ENCODE assay signal across 14 cellular contexts in genomic region chr1:212247179-212247721, GRCh38. TPM values are rescaled to one million over a fixed set of nuclear protein-coding genes. Genes with fewer than 3 reads are reported as not detected.
DNase-seq lines count a peak whose midpoint lies in the region; ATAC-seq and TF ChIP-seq lines count a peak whose summit lies in the region.
"Had no signal": no experiment of that assay in that cellular context is flagged by ENCODE, and none has a peak within 500 bp of the region (broad histone marks: within the 10 kb centered on the region; RNA-seq: fewer than 3 reads in every experiment).

No MANE protein-coding gene starts in this region.

- no peak for TF ChIP-seq CTCF in SK-N-SH (IDR thresholded peaks at IDR 0.05)
- TF ChIP-seq CTCF in upper lobe of left lung (IDR thresholded peaks at IDR 0.05) = no peak

- ATAC-seq in SK-N-SH treated with all-trans-retinoic acid at 6 μM for 48 hours (peak; percentile 56), upper lobe of left lung (ENCODE audit: low FRiP score in 2 of 2) (no peak), left lobe of liver (no peak)

- no peaks in the 10 kb centered on the region for H4K20me1 ChIP-seq in SK-N-SH (ENCODE audit: insufficient read depth)

- WGBS in SK-N-SH (ENCODE audit: low lambda C conversion rate) = 89% methylated on average over 8 of the region's 8 CpGs
- WGBS in upper lobe of left lung, 2 donors = 28 to 49% methylated on average over 8 of the region's 8 CpGs

- H3K9me3 ChIP-seq in SK-N-SH = no peaks in the 10 kb centered on the region
- H3K9me3 ChIP-seq in upper lobe of left lung = no peaks in the 10 kb centered on the region
- H3K9me3 ChIP-seq: gastrocnemius medialis had no signal

- H3K27ac ChIP-seq in SK-N-SH (ENCODE audit: low read depth in 2 of 2, low read length in 1 of 2) (no peak overlapping the region), upper lobe of left lung (peak overlapping the region in 3 of 4 donors; percentile 22 to 58 (median 49))

- DNase-seq in SK-N-SH (no peak), dedifferentiated amniotic fluid mesenchymal stem cell (ENCODE audit: extremely low spot score) (peak; percentile 67), kidney tubule cell (ENCODE audit: low spot score) (peak; percentile 71), upper lobe of left lung (no peak), GDM1 (lab: John Stamatoyannopoulos, UW) (no peak), G401 (ENCODE audit: low spot score) (no peak), left lobe of liver (ENCODE audit: low spot score) (no peak)
- DNase-seq: 8988T; activated CD8-positive, alpha-beta memory T cell treated with anti-CD3 and anti-CD28 coated beads, Interleukin-2, amount 50 U/mL, for 48 hours; DMS 273 treated with DMSO at 0.1 percent for 48 hours; gastrocnemius medialis; mammary epithelial cell; RPMI8226 had no signal

- H2AFZ ChIP-seq in SK-N-SH (ENCODE audit: low read depth) = no peak overlapping the region

- POLR2A ChIA-PET in SK-N-SH (lab: Yijun Ruan, JAX) = no interaction called here

- H3K9ac ChIP-seq in SK-N-SH = no peak overlapping the region

- H3K4me1 ChIP-seq in SK-N-SH (ENCODE audit: control insufficient read depth in 1 of 2, insufficient read depth in 2 of 2, low read depth in 1 of 2, low read length in 1 of 2) = no peaks in the 10 kb centered on the region
- peaks cover 0 to 32% (median 16%) of the 10 kb centered on the region in 4 donors for H3K4me1 ChIP-seq in upper lobe of left lung

- H3K4me3 ChIP-seq in SK-N-SH (ENCODE audit: low read depth in 2 of 2, low read length in 1 of 2) (no peak overlapping the region), upper lobe of left lung (peak overlapping the region in 1 of 4 donors; percentile 2)
- H3K4me3 ChIP-seq: gastrocnemius medialis had no signal

- H3K36me3 ChIP-seq in SK-N-SH (replicated peaks in 1 of 2; ENCODE audit: control insufficient read depth in 1 of 2, insufficient read depth in 2 of 2, low read length in 1 of 2) = no peaks in the 10 kb centered on the region
- H3K36me3 ChIP-seq in upper lobe of left lung = no peaks in the 10 kb centered on the region
- H3K36me3 ChIP-seq: gastrocnemius medialis had no signal

- CTCF ChIA-PET in SK-N-SH (lab: Yijun Ruan, JAX) = no interaction called here

- no peaks in the 10 kb centered on the region for H3K79me2 ChIP-seq in SK-N-SH (ENCODE audit: insufficient read depth)

- H3K4me2 ChIP-seq in SK-N-SH = no peak overlapping the region

- H3K27me3 ChIP-seq in SK-N-SH (ENCODE audit: insufficient read depth) (no peaks in the 10 kb centered on the region), upper lobe of left lung (no peaks in the 10 kb centered on the region)
- H3K27me3 ChIP-seq: gastrocnemius medialis had no signal

- TF ChIP-seq EP300 in SK-N-SH (IDR thresholded peaks at IDR 0.05; ENCODE audit: borderline replicate concordance in 1 of 2, low read depth in 1 of 2, low read length in 1 of 2) = no peak
- TF ChIP-seq EP300 in upper lobe of left lung (IDR thresholded peaks at IDR 0.05) = no peak

- H3K9me2 ChIP-seq in SK-N-SH = no peaks in the 10 kb centered on the region

- TF ChIP-seq RAD21 in SK-N-SH (IDR thresholded peaks at IDR 0.05; ENCODE audit: low read length) = no peak

- no peak for TF ChIP-seq POLR2A in upper lobe of left lung (IDR thresholded peaks at IDR 0.05)

- H3F3A ChIP-seq in SK-N-SH (replicated peaks; ENCODE audit: insufficient read depth) = no peaks in the 10 kb centered on the region

- in situ Hi-C loops in G401 (cut with HindIII; ENCODE audit: low sequenced_read_pairs) = no loop called here

TF ChIP-seq in SK-N-SH treated with all-trans-retinoic acid at 6 μM for 48 hours, 23 proteins besides CTCF, POLR2A, EP300 and RAD21 (continues in another document):
- TF ChIP-seq ISL1 (CRISPR knock-in tag; IDR thresholded peaks at IDR 0.05) (no peak), TSHZ2 (CRISPR knock-in tag; IDR thresholded peaks at IDR 0.05) (no peak), ESRRG (CRISPR knock-in tag; IDR thresholded peaks at IDR 0.05) (no peak)
- TF ChIP-seq, protein P1, sequence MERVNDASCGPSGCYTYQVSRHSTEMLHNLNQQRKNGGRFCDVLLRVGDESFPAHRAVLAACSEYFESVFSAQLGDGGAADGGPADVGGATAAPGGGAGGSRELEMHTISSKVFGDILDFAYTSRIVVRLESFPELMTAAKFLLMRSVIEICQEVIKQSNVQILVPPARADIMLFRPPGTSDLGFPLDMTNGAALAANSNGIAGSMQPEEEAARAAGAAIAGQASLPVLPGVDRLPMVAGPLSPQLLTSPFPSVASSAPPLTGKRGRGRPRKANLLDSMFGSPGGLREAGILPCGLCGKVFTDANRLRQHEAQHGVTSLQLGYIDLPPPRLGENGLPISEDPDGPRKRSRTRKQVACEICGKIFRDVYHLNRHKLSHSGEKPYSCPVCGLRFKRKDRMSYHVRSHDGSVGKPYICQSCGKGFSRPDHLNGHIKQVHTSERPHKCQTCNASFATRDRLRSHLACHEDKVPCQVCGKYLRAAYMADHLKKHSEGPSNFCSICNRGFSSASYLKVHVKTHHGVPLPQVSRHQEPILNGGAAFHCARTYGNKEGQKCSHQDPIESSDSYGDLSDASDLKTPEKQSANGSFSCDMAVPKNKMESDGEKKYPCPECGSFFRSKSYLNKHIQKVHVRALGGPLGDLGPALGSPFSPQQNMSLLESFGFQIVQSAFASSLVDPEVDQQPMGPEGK (CRISPR knock-in tag; IDR thresholded peaks at IDR 0.05; ENCODE audit: borderline replicate concordance) = no peak

TF ChIP-seq in SK-N-SH, 30 proteins besides CTCF, POLR2A, EP300 and RAD21 (continues in another document):
- TF ChIP-seq REST (IDR thresholded peaks at IDR 0.05; ENCODE audit: low read depth, low read length) (no peak), ELF1 (IDR thresholded peaks at IDR 0.05) (no peak), MXI1 (IDR thresholded peaks at IDR 0.05; ENCODE audit: low read depth, low read length) (no peak), USF1 (IDR thresholded peaks at IDR 0.05; ENCODE audit: borderline replicate concordance, low read depth) (no peak), POLR2AphosphoS5 (IDR thresholded peaks at IDR 0.05; ENCODE audit: low read depth, low read length) (no peak), JUND (IDR thresholded peaks at IDR 0.05) (no peak), SMC3 (IDR thresholded peaks at IDR 0.05; ENCODE audit: low read depth, low read length) (no peak), RXRA (IDR thresholded peaks at IDR 0.05; ENCODE audit: borderline replicate concordance, low read depth) (no peak), TEAD4 (IDR thresholded peaks at IDR 0.05; ENCODE audit: borderline replicate concordance, insufficient read depth) (no peak), CHD2 (IDR thresholded peaks at IDR 0.05; ENCODE audit: low read length, partially characterized antibody) (no peak), FOSL2 (IDR thresholded peaks at IDR 0.05; ENCODE audit: borderline replicate concordance, low read depth) (no peak), GATA2 (CRISPR knock-in tag; IDR thresholded peaks at IDR 0.05) (no peak)
- TF ChIP-seq, protein P2, sequence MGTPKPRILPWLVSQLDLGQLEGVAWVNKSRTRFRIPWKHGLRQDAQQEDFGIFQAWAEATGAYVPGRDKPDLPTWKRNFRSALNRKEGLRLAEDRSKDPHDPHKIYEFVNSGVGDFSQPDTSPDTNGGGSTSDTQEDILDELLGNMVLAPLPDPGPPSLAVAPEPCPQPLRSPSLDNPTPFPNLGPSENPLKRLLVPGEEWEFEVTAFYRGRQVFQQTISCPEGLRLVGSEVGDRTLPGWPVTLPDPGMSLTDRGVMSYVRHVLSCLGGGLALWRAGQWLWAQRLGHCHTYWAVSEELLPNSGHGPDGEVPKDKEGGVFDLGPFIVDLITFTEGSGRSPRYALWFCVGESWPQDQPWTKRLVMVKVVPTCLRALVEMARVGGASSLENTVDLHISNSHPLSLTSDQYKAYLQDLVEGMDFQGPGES (IDR thresholded peaks at IDR 0.05; ENCODE audit: low read depth, low read length) = no peak

RNA-seq across cellular contexts. Expression of gene PPP2R5A, which starts 38.0 kb away (rescaled TPM):
- 5.4 and 6.1 TPM in 2 replicates for polyA plus RNA-seq in SK-N-SH (2012; rRNA removed)
- 7.9 and 8.7 TPM in 2 replicates for polyA plus RNA-seq in SK-N-SH (2012; cell fraction: cytosol; rRNA removed)
- polyA plus RNA-seq in SK-N-SH (2012; cell fraction: nucleus; rRNA removed) = 3.9 and 6.1 TPM in 2 replicates
- total RNA-seq in upper lobe of left lung (100 to 1,000 TPM in 1 of 6 donors, 10 to 100 TPM in 5; 71.2 to 130 (median 88.5) TPM), left lobe of liver (37.6 TPM)
- 62.5 and 90.2 TPM in 2 replicates for total RNA-seq in G401 (2014; rRNA removed; shearing (Covaris generic))

Comparison
In these comparisons a context has a peak if more than half of its experiments do, and no peak if none do; other contexts are left out.
1. DNase-seq: peak in dedifferentiated amniotic fluid mesenchymal stem cell (single experiment) and kidney tubule cell (single experiment); none in SK-N-SH (single experiment), upper lobe of left lung (0 of 2), GDM1 (single experiment), G401 (single experiment) and left lobe of liver (single experiment).
2. H3K27ac ChIP-seq: peak in upper lobe of left lung (3 of 4); none in SK-N-SH (0 of 2).